ENCODE assay signal across 2 cellular contexts in the genomic region with DNA sequence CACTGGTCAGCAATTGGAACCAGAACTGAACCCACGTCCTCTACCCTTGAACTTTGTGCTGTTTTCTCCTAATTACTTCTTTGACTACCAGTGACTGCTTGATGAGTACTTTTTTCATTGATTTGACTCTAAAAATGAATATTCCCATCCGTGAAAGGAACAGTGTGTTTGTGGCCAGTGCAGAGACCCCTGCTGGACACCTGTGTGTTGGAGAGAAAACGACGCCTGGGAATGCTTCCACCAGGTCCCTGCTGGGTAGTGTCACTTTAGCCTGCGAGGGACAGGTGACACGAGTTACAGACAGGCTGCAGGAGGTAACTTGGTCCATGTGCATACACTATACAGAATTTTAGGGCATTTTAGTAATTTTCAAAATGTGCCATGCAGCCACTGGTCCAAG.
TF ChIP-seq lines count a peak whose summit lies in the region.

No MANE protein-coding gene starts in this region.

TF ChIP-seq in GM23338, 12 proteins besides CTCF, POLR2A, EP300 and RAD21 (continued from another document):
- TF ChIP-seq EZH2phosphoT487 (IDR thresholded peaks at IDR 0.05; ENCODE audit: unreplicated experiment) (no peak), CREB1 (CRISPR knock-in tag; IDR thresholded peaks at IDR 0.05; ENCODE audit: low read depth) (no peak), NANOG (IDR thresholded peaks at IDR 0.05; ENCODE audit: borderline replicate concordance) (no peak), STAT1 (IDR thresholded peaks at IDR 0.05; ENCODE audit: unreplicated experiment) (no peak), JUNB (IDR thresholded peaks at IDR 0.05; ENCODE audit: unreplicated experiment) (no peak), EZH2 (IDR thresholded peaks at IDR 0.05; ENCODE audit: low read depth, unreplicated experiment) (no peak), ZNF331 (CRISPR knock-in tag; IDR thresholded peaks at IDR 0.05; ENCODE audit: low read depth) (no peak), POLR2AphosphoS5 (IDR thresholded peaks at IDR 0.05; ENCODE audit: low read depth) (no peak)
- TF ChIP-seq, protein P1, sequence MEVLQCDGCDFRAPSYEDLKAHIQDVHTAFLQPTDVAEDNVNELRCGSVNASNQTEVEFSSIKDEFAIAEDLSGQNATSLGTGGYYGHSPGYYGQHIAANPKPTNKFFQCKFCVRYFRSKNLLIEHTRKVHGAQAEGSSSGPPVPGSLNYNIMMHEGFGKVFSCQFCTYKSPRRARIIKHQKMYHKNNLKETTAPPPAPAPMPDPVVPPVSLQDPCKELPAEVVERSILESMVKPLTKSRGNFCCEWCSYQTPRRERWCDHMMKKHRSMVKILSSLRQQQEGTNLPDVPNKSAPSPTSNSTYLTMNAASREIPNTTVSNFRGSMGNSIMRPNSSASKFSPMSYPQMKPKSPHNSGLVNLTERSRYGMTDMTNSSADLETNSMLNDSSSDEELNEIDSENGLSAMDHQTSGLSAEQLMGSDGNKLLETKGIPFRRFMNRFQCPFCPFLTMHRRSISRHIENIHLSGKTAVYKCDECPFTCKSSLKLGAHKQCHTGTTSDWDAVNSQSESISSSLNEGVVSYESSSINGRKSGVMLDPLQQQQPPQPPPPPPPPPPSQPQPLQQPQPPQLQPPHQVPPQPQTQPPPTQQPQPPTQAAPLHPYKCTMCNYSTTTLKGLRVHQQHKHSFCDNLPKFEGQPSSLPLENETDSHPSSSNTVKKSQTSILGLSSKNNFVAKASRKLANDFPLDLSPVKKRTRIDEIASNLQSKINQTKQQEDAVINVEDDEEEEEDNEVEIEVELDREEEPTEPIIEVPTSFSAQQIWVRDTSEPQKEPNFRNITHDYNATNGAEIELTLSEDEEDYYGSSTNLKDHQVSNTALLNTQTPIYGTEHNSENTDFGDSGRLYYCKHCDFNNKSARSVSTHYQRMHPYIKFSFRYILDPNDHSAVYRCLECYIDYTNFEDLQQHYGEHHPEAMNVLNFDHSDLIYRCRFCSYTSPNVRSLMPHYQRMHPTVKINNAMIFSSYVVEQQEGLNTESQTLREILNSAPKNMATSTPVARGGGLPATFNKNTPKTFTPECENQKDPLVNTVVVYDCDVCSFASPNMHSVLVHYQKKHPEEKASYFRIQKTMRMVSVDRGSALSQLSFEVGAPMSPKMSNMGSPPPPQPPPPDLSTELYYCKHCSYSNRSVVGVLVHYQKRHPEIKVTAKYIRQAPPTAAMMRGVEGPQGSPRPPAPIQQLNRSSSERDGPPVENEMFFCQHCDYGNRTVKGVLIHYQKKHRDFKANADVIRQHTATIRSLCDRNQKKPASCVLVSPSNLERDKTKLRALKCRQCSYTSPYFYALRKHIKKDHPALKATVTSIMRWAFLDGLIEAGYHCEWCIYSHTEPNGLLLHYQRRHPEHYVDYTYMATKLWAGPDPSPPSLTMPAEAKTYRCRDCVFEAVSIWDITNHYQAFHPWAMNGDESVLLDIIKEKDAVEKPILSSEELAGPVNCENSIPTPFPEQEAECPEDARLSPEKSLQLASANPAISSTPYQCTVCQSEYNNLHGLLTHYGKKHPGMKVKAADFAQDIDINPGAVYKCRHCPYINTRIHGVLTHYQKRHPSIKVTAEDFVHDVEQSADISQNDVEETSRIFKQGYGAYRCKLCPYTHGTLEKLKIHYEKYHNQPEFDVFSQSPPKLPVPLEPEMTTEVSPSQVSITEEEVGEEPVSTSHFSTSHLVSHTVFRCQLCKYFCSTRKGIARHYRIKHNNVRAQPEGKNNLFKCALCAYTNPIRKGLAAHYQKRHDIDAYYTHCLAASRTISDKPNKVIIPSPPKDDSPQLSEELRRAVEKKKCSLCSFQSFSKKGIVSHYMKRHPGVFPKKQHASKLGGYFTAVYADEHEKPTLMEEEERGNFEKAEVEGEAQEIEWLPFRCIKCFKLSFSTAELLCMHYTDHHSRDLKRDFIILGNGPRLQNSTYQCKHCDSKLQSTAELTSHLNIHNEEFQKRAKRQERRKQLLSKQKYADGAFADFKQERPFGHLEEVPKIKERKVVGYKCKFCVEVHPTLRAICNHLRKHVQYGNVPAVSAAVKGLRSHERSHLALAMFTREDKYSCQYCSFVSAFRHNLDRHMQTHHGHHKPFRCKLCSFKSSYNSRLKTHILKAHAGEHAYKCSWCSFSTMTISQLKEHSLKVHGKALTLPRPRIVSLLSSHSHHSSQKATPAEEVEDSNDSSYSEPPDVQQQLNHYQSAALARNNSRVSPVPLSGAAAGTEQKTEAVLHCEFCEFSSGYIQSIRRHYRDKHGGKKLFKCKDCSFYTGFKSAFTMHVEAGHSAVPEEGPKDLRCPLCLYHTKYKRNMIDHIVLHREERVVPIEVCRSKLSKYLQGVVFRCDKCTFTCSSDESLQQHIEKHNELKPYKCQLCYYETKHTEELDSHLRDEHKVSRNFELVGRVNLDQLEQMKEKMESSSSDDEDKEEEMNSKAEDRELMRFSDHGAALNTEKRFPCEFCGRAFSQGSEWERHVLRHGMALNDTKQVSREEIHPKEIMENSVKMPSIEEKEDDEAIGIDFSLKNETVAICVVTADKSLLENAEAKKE (CRISPR knock-in tag; IDR thresholded peaks at IDR 0.05), result no peak

TF ChIP-seq in SK-N-SH treated with all-trans-retinoic acid at 6 μM for 48 hours, 23 proteins besides CTCF, POLR2A, EP300 and RAD21 (continued from another document):
- TF ChIP-seq CSDC2 (CRISPR knock-in tag; IDR thresholded peaks at IDR 0.05) (no peak), RARB (CRISPR knock-in tag; IDR thresholded peaks at IDR 0.05) (no peak), ZFP3 (CRISPR knock-in tag; IDR thresholded peaks at IDR 0.05) (no peak), ZNF8 (CRISPR knock-in tag; IDR thresholded peaks at IDR 0.05) (no peak), ZNF70 (CRISPR knock-in tag; IDR thresholded peaks at IDR 0.05) (no peak)
